ENCODE assay signal across 2 cellular contexts in the genomic region with DNA sequence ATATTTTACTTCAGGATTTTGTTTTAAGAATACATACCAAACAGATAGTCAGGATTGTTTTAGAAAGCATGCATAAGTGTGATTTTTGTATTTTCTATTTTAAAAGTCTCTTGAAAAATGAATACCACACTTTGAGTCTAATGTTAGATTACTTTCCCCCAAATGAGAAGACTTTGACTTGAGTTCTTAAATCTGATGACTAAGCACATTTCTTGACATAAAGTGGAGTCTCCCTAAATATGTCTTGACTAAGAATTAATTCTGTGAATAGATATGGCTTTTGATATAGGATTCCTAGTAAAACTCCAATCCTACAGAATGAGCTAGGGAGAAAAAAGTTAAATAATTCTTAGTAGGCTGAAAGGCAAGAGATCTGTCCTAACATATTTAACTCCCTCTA.
TF ChIP-seq lines count a peak whose summit lies in the region.

No MANE protein-coding gene starts in this region.

TF ChIP-seq in HepG2, 621 proteins besides CTCF, POLR2A, EP300 and RAD21 (continued from another document):
- TF ChIP-seq NFKB2 (CRISPR knock-in tag; IDR thresholded peaks at IDR 0.05; ENCODE audit: borderline replicate concordance): no peak

TF ChIP-seq in K562, 482 proteins besides CTCF, POLR2A, EP300 and RAD21 (continued from another document):
- TF ChIP-seq, protein P1, sequence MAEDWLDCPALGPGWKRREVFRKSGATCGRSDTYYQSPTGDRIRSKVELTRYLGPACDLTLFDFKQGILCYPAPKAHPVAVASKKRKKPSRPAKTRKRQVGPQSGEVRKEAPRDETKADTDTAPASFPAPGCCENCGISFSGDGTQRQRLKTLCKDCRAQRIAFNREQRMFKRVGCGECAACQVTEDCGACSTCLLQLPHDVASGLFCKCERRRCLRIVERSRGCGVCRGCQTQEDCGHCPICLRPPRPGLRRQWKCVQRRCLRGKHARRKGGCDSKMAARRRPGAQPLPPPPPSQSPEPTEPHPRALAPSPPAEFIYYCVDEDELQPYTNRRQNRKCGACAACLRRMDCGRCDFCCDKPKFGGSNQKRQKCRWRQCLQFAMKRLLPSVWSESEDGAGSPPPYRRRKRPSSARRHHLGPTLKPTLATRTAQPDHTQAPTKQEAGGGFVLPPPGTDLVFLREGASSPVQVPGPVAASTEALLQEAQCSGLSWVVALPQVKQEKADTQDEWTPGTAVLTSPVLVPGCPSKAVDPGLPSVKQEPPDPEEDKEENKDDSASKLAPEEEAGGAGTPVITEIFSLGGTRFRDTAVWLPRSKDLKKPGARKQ (CRISPR knock-in tag; IDR thresholded peaks at IDR 0.05): no peak
- TF ChIP-seq ZNF239 (CRISPR knock-in tag; IDR thresholded peaks at IDR 0.05) (no peak), SAFB (IDR thresholded peaks at IDR 0.05; ENCODE audit: borderline replicate concordance, low read depth, low read length) (no peak), ZNF644 (tag; IDR thresholded peaks at IDR 0.05; ENCODE audit: low read depth) (no peak), MAFG (tag; conservative IDR thresholded peaks at IDR 0.05) (peak; percentile 71), CHD2 (IDR thresholded peaks at IDR 0.05; ENCODE audit: low read depth, low read length) (no peak), CREM (IDR thresholded peaks at IDR 0.05; ENCODE audit: low read depth) (no peak), HNRNPLL (IDR thresholded peaks at IDR 0.05; ENCODE audit: low read depth, low read length, poor library complexity, severe bottlenecking) (no peak), NRF1 (conservative IDR thresholded peaks at IDR 0.05 in 1 of 2, IDR thresholded peaks at IDR 0.05 in 1 of 2) (no peak), ZNF316 (IDR thresholded peaks at IDR 0.05) (peak; percentile 76), MAFK (IDR thresholded peaks at IDR 0.05; ENCODE audit: low read length) (peak; percentile 87), PHB2 (IDR thresholded peaks at IDR 0.05; ENCODE audit: low read depth) (no peak), CBX3 (IDR thresholded peaks at IDR 0.05; ENCODE audit: borderline replicate concordance in 1 of 2, low read length in 2 of 2) (no peak), HMGN3 (IDR thresholded peaks at IDR 0.05; ENCODE audit: borderline replicate concordance, extremely low read depth, insufficient read length, low read depth, low read length) (no peak), MAFF (IDR thresholded peaks at IDR 0.05; ENCODE audit: low read length) (peak; percentile 83), PTTG1 (tag; IDR thresholded peaks at IDR 0.05; ENCODE audit: low read depth) (no peak), ZNF121 (CRISPR knock-in tag; conservative IDR thresholded peaks at IDR 0.05) (no peak), MEF2A (IDR thresholded peaks at IDR 0.05; ENCODE audit: control insufficient read depth, low read depth, low read length) (no peak), ZBTB8A (IDR thresholded peaks at IDR 0.05; ENCODE audit: partially characterized antibody) (no peak), BCL6 (CRISPR knock-in tag; IDR thresholded peaks at IDR 0.05) (no peak), RBM34 (IDR thresholded peaks at IDR 0.05; ENCODE audit: borderline replicate concordance, insufficient read depth, low read length) (no peak)
- TF ChIP-seq, protein P2, sequence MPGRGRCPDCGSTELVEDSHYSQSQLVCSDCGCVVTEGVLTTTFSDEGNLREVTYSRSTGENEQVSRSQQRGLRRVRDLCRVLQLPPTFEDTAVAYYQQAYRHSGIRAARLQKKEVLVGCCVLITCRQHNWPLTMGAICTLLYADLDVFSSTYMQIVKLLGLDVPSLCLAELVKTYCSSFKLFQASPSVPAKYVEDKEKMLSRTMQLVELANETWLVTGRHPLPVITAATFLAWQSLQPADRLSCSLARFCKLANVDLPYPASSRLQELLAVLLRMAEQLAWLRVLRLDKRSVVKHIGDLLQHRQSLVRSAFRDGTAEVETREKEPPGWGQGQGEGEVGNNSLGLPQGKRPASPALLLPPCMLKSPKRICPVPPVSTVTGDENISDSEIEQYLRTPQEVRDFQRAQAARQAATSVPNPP (IDR thresholded peaks at IDR 0.05; ENCODE audit: borderline replicate concordance, insufficient read depth, insufficient read length): no peak
- TF ChIP-seq, protein P3, sequence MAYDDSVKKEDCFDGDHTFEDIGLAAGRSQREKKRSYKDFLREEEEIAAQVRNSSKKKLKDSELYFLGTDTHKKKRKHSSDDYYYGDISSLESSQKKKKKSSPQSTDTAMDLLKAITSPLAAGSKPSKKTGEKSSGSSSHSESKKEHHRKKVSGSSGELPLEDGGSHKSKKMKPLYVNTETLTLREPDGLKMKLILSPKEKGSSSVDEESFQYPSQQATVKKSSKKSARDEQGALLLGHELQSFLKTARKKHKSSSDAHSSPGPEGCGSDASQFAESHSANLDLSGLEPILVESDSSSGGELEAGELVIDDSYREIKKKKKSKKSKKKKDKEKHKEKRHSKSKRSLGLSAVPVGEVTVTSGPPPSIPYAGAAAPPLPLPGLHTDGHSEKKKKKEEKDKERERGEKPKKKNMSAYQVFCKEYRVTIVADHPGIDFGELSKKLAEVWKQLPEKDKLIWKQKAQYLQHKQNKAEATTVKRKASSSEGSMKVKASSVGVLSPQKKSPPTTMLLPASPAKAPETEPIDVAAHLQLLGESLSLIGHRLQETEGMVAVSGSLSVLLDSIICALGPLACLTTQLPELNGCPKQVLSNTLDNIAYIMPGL (CRISPR knock-in tag; IDR thresholded peaks at IDR 0.05): no peak
- TF ChIP-seq, protein P4, sequence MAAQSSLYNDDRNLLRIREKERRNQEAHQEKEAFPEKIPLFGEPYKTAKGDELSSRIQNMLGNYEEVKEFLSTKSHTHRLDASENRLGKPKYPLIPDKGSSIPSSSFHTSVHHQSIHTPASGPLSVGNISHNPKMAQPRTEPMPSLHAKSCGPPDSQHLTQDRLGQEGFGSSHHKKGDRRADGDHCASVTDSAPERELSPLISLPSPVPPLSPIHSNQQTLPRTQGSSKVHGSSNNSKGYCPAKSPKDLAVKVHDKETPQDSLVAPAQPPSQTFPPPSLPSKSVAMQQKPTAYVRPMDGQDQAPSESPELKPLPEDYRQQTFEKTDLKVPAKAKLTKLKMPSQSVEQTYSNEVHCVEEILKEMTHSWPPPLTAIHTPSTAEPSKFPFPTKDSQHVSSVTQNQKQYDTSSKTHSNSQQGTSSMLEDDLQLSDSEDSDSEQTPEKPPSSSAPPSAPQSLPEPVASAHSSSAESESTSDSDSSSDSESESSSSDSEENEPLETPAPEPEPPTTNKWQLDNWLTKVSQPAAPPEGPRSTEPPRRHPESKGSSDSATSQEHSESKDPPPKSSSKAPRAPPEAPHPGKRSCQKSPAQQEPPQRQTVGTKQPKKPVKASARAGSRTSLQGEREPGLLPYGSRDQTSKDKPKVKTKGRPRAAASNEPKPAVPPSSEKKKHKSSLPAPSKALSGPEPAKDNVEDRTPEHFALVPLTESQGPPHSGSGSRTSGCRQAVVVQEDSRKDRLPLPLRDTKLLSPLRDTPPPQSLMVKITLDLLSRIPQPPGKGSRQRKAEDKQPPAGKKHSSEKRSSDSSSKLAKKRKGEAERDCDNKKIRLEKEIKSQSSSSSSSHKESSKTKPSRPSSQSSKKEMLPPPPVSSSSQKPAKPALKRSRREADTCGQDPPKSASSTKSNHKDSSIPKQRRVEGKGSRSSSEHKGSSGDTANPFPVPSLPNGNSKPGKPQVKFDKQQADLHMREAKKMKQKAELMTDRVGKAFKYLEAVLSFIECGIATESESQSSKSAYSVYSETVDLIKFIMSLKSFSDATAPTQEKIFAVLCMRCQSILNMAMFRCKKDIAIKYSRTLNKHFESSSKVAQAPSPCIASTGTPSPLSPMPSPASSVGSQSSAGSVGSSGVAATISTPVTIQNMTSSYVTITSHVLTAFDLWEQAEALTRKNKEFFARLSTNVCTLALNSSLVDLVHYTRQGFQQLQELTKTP (IDR thresholded peaks at IDR 0.05; ENCODE audit: low read depth in 1 of 2, partially characterized antibody in 2 of 2): no peak
TF ChIP-seq in K562: peak in this region for 5.
